In the genomic region with DNA sequence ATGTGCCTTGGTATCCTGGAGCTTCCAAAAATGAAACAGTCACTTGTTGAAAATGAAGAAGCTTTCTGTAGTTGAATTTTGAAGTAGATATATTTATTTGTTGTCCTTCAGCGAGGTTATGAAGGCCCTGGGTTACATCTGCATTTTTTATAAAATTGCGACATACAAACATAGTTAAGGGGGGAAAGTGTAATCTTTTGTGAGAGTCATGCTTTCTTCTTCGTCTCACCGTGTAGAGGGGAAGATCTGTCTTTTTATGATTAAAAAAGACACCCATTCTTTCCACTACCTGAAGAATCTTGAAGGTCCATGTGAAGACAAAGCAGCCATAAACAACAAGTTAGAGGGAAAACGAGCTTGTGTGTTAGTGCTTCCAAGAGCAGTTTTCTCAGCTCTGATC, we compare ENCODE assay signal across 14 cellular contexts. TPM values are rescaled to one million over a fixed set of nuclear protein-coding genes. Genes with fewer than 3 reads are reported as not detected.
DNase-seq lines count a peak whose midpoint lies in the region; ATAC-seq, FAIRE-seq and TF ChIP-seq lines count a peak whose summit lies in the region.
"Had no signal": no experiment of that assay in that cellular context is flagged by ENCODE, and none has a peak within 500 bp of the region (broad histone marks: within the 10 kb centered on the region; RNA-seq: fewer than 3 reads in every experiment).

No MANE protein-coding gene starts in this region.

- H4K91ac ChIP-seq in H1 (replicated peaks; ENCODE audit: insufficient read length, low read length): peak overlapping the region; percentile 20

- WGBS in A549 (ENCODE audit: missing lambda C conversion rate): 69% methylated on average over 5 of the region's 5 CpGs
- 63% methylated on average over 5 of the region's 5 CpGs; no CpG with 5 or more reads in 1 of the 2 experiments for WGBS in H1 (ENCODE audit: extremely low coverage in 1 of 2, insufficient coverage in 1 of 2, insufficient read length in 1 of 2, insufficient replicate concordance in 2 of 2, low coverage in 1 of 2, low lambda C conversion rate in 2 of 2, missing lambda C conversion rate in 1 of 2), 2 experiments

- H3K9ac ChIP-seq in MM.1S (ENCODE audit: low read length) (peak overlapping the region; percentile 61), H1 (replicated peaks in 1 of 4; ENCODE audit: extremely low read depth in 1 of 4, low read depth in 3 of 4, low read length in 3 of 4) (peak overlapping the region in 1 of 4 experiments; percentile 14; a peak in 2 of 7 replicates), Karpas-422 (ENCODE audit: low read length) (no peak overlapping the region)

- no peaks in the 10 kb centered on the region for H3K9me3 ChIP-seq in A549
- no peaks in the 10 kb centered on the region for H3K9me3 ChIP-seq in MM.1S (replicated peaks; ENCODE audit: insufficient read depth, low read length)
- H3K9me3 ChIP-seq in H1 (ENCODE audit: insufficient read depth in 2 of 2, low read depth in 1 of 2, low read length in 1 of 2): no peaks in the 10 kb centered on the region
- no peaks in the 10 kb centered on the region for H3K9me3 ChIP-seq in Karpas-422 (ENCODE audit: low read length)

- H3K4me3 Mint-ChIP-seq in nephron progenitor cell: peak overlapping the region; percentile 17

- H2BK20ac ChIP-seq in H1 (ENCODE audit: low read length): no peak overlapping the region

- H3K79me2 ChIP-seq in MM.1S (ENCODE audit: low read length) (peaks cover 86% of the 10 kb centered on the region), H1 (ENCODE audit: control insufficient read depth in 1 of 2, insufficient read depth in 2 of 2, low read length in 2 of 2) (peaks cover 0 to 73% of the 10 kb centered on the region in 2 experiments; a peak in 3 of 4 replicates), Karpas-422 (ENCODE audit: low read length) (no peaks in the 10 kb centered on the region)

- no peak overlapping the region for H2BK15ac ChIP-seq in H1 (ENCODE audit: low read length)

- no peak overlapping the region for H4K8ac ChIP-seq in H1 (ENCODE audit: extremely low read depth, insufficient read depth, low read length)

- TF ChIP-seq CTCF in A549 (IDR thresholded peaks at IDR 0.05): no peak
- no peak for TF ChIP-seq CTCF in MM.1S (IDR thresholded peaks at IDR 0.05; ENCODE audit: low read length)
- TF ChIP-seq CTCF in H1 (IDR thresholded peaks at IDR 0.05; ENCODE audit: control extremely low read depth in 1 of 3, insufficient read depth in 1 of 3, low read depth in 1 of 3, low read length in 3 of 3): no peak
- no peak for TF ChIP-seq CTCF in nephron progenitor cell (IDR thresholded peaks at IDR 0.05)
- no peak for TF ChIP-seq CTCF in GM20000 (IDR thresholded peaks at IDR 0.05; ENCODE audit: extremely low read depth, missing control alignments)

- no peak for ATAC-seq in A549
- ATAC-seq: left lobe of liver had no signal

- TF ChIP-seq POLR2A in A549 (IDR thresholded peaks at IDR 0.05; ENCODE audit: low read length) (no peak), H1 (IDR thresholded peaks at IDR 0.05; ENCODE audit: control extremely low read depth in 1 of 2, low read depth in 2 of 2, low read length in 2 of 2) (no peak)

- peaks cover 47% of the 10 kb centered on the region for H3F3A ChIP-seq in MM.1S (ENCODE audit: insufficient read depth, low read length)

- FAIRE-seq in A549 (lab: Jason Lieb, UNC) (no peak), H1 (lab: Jason Lieb, UNC) (no peak)
- FAIRE-seq: endothelial cell of umbilical vein, GM18507 had no signal

- H2BK5ac ChIP-seq in H1 (ENCODE audit: low read depth, low read length): peak overlapping the region; percentile 71; the same call in 1 of the 2 replicates

- H4K5ac ChIP-seq in H1 (ENCODE audit: insufficient read length, low read depth, low read length): no peak overlapping the region

- H3K36me3 ChIP-seq in MM.1S (replicated peaks; ENCODE audit: insufficient read depth, low read length) (no peaks in the 10 kb centered on the region), H1 (ENCODE audit: control insufficient read depth in 2 of 4, insufficient read depth in 4 of 4, low read length in 3 of 4) (no peaks in the 10 kb centered on the region), Karpas-422 (ENCODE audit: insufficient read depth, low read length) (no peaks in the 10 kb centered on the region)

- TF ChIP-seq EP300 in A549 (IDR thresholded peaks at IDR 0.05) (no peak), H1 (IDR thresholded peaks at IDR 0.05; ENCODE audit: borderline replicate concordance in 1 of 2, low read depth in 2 of 2, low read length in 2 of 2) (no peak)

- peaks cover 78% of the 10 kb centered on the region for H3K4me1 Mint-ChIP-seq in nephron progenitor cell

- no peak overlapping the region for H2AK5ac ChIP-seq in H1 (ENCODE audit: low read depth, low read length)

- H3K9me2 ChIP-seq in MM.1S (replicated peaks; ENCODE audit: insufficient read depth, low read length) (no peaks in the 10 kb centered on the region), Karpas-422 (replicated peaks; ENCODE audit: insufficient read depth, low read length) (no peaks in the 10 kb centered on the region)

- no peaks in the 10 kb centered on the region for H4K20me1 ChIP-seq in MM.1S (ENCODE audit: insufficient read depth, low read length)
- peaks cover 0 to 3% of the 10 kb centered on the region in 2 experiments for H4K20me1 ChIP-seq in H1 (replicated peaks in 1 of 2; ENCODE audit: control insufficient read depth in 1 of 2, insufficient read depth in 2 of 2, low read length in 2 of 2)
- peaks cover 64% of the 10 kb centered on the region for H4K20me1 ChIP-seq in Karpas-422 (ENCODE audit: insufficient read depth, low read depth, low read length)

- H3K18ac ChIP-seq in H1 (ENCODE audit: extremely low read depth, low read length): no peak overlapping the region

- H3K4me3 ChIP-seq in A549: no peak overlapping the region
- peak overlapping the region; percentile 43 for H3K4me3 ChIP-seq in MM.1S (ENCODE audit: low read length)
- peak overlapping the region in 2 of 4 experiments; percentile 7 to 48; a peak in 1 of 8 replicates for H3K4me3 ChIP-seq in H1 (ENCODE audit: extremely low read depth in 1 of 4, insufficient read depth in 2 of 4, low read depth in 3 of 4, low read length in 4 of 4)
- H3K4me3 ChIP-seq in Karpas-422 (ENCODE audit: low read length): no peak overlapping the region

- H3K23ac ChIP-seq in H1 (ENCODE audit: insufficient read length): no peak overlapping the region

- no peaks in the 10 kb centered on the region for H3K27me3 Mint-ChIP-seq in nephron progenitor cell (ENCODE audit: low read depth, poor library complexity)
- H3K27me3 Mint-ChIP-seq: CD4-positive, CD25-positive, alpha-beta regulatory T cell had no signal

- H3K36me3 Mint-ChIP-seq in nephron progenitor cell (ENCODE audit: low read depth): no peaks in the 10 kb centered on the region

- H2AFZ ChIP-seq in MM.1S (ENCODE audit: low read length) (no peak overlapping the region), H1 (ENCODE audit: low read length) (no peak overlapping the region), Karpas-422 (ENCODE audit: low read length) (no peak overlapping the region)

- no peak overlapping the region for H2BK120ac ChIP-seq in H1 (replicated peaks; ENCODE audit: low read depth, low read length)

- H3K4me1 ChIP-seq in A549 (peaks cover 74% of the 10 kb centered on the region), MM.1S (ENCODE audit: low read length) (peaks cover 68% of the 10 kb centered on the region), H1 (replicated peaks in 1 of 4; ENCODE audit: control insufficient read depth in 3 of 4, insufficient read depth in 4 of 4, low read length in 3 of 4) (peaks cover 23 to 42% (median 38%) of the 10 kb centered on the region in 4 experiments), Karpas-422 (ENCODE audit: low read length) (peaks cover 25% of the 10 kb centered on the region)

- H3K27me3 ChIP-seq in MM.1S (replicated peaks; ENCODE audit: insufficient read depth, low read length) (no peaks in the 10 kb centered on the region), H1 (replicated peaks in 1 of 4; ENCODE audit: control insufficient read depth in 3 of 4, extremely low read depth in 1 of 4, insufficient read depth in 3 of 4, low read length in 3 of 4) (no peaks in the 10 kb centered on the region), Karpas-422 (ENCODE audit: low read length) (no peaks in the 10 kb centered on the region)

- H3K79me1 ChIP-seq in H1 (ENCODE audit: low read depth, low read length): peaks cover 8% of the 10 kb centered on the region; the same call in 1 of the 2 replicates

- H3K23me2 ChIP-seq in H1 (ENCODE audit: low read depth, low read length): peaks cover 7% of the 10 kb centered on the region; the same call in 1 of the 2 replicates

- H3K27ac Mint-ChIP-seq in nephron progenitor cell: no peak overlapping the region

- no peaks in the 10 kb centered on the region for H3K9me3 Mint-ChIP-seq in nephron progenitor cell
- H3K9me3 Mint-ChIP-seq: CD4-positive, CD25-positive, alpha-beta regulatory T cell had no signal

- H3K56ac ChIP-seq in H1 (replicated peaks; ENCODE audit: insufficient read length, low read depth, low read length): no peak overlapping the region

- peak overlapping the region; percentile 85; the same call in 1 of the 2 replicates for H2BK12ac ChIP-seq in H1 (ENCODE audit: low read depth, low read length)

- CTCF ChIA-PET in A549 (lab: Yijun Ruan, JAX): interaction anchor here (0.6 to 0.7 kb wide), 2 partner anchors 420 to 1137 kb away, joined by 3 read pairs; no protein-coding TSS in a partner anchor
- CTCF ChIA-PET in H1 (lab: Charles Lee; ENCODE audit: partially characterized antibody): interaction anchor here (1.7 kb wide), 1 partner anchor 37 kb away, joined by 4 read pairs; no protein-coding TSS in a partner anchor

- peak overlapping the region in 1 of 2 experiments; percentile 45; a peak in 2 of 6 replicates for H3K27ac ChIP-seq in A549
- H3K27ac ChIP-seq in MM.1S (ENCODE audit: low read length): peak overlapping the region; percentile 82
- H3K27ac ChIP-seq in H1 (ENCODE audit: low read depth, low read length): peak overlapping the region; percentile 66
- no peak overlapping the region for H3K27ac ChIP-seq in Karpas-422 (ENCODE audit: low read length)

- no peak overlapping the region for H3K4ac ChIP-seq in H1 (replicated peaks; ENCODE audit: insufficient read length, low read depth, low read length)

- H3K4me2 ChIP-seq in A549: 0 out of 3 replicates have a peak overlapping the region, but pooled peaks have one; percentile 15
- peak overlapping the region; percentile 88 for H3K4me2 ChIP-seq in MM.1S (ENCODE audit: low read depth, low read length)
- peak overlapping the region; percentile 30 to 65; a peak in 2 of 4 replicates for H3K4me2 ChIP-seq in H1 (ENCODE audit: insufficient read depth in 1 of 2, low read depth in 2 of 2, low read length in 2 of 2)
- no peak overlapping the region for H3K4me2 ChIP-seq in Karpas-422 (ENCODE audit: low read depth, low read length, poor library complexity, severe bottlenecking)

- no peak overlapping the region for H3K14ac ChIP-seq in H1 (ENCODE audit: insufficient read length)

- POLR2A ChIA-PET in A549 (lab: Yijun Ruan, JAX): no interaction called here
- POLR2A ChIA-PET in H1 (lab: Charles Lee; ENCODE audit: partially characterized antibody): interaction anchor here (1.0 to 2.7 kb wide), 3 partner anchors 10 to 31 kb away, joined by 3 to 13 read pairs (median 4); no protein-coding TSS in a partner anchor

- DNase-seq in A549 (ENCODE audit: low read depth in 1 of 2, low spot score in 1 of 2) (no peak), MM.1S (no peak), H1 (ENCODE audit: low read depth in 1 of 2, low spot score in 2 of 2) (no peak), nephron progenitor cell (no peak), COR-L47 (lab: John Stamatoyannopoulos, UW) (no peak), Karpas-422 (no peak), GM20000 (ENCODE audit: low spot score) (no peak), DMS153 treated with DMSO at 0.1 percent for 48 hours (lab: John Stamatoyannopoulos, UW; ENCODE audit: unreplicated experiment) (no peak)
- DNase-seq: activated effector memory CD4-positive, alpha-beta T cell treated with Interleukin-2 at 50 U/mL for 16 hours; CD4-positive, CD25-positive, alpha-beta regulatory T cell; H7 had no signal

- TF ChIP-seq RAD21 in A549 (conservative IDR thresholded peaks at IDR 0.05 in 1 of 2, IDR thresholded peaks at IDR 0.05 in 1 of 2) (no peak), H1 (IDR thresholded peaks at IDR 0.05 in 1 of 2, conservative IDR thresholded peaks at IDR 0.05 in 1 of 2; ENCODE audit: low read depth in 2 of 2, low read length in 2 of 2) (no peak)

RNA-seq across cellular contexts. Expression of a gene that starts 37.0 kb away (rescaled TPM):
- 2.2 and 4.8 TPM in 2 replicates for polyA plus RNA-seq in A549 (2011; rRNA removed)
- 1.5 and 2.1 TPM in 2 replicates for polyA plus RNA-seq in A549 (2012; cell fraction: cytosol; rRNA removed)
- polyA plus RNA-seq in A549 (2012; cell fraction: nucleus; rRNA removed): 6.1 and 6.8 TPM in 2 replicates
- 4.6 to 5.0 TPM (median 4.8 TPM) in 3 replicates for polyA plus RNA-seq in A549 (2017; fragmentation: RNase III; extraction: RNeasy Plus Mini Kit Qiagen cat#74134 plus additional on column Dnase treatment)
- polyA minus RNA-seq in A549 (2011; rRNA and poly(A)+ RNA removed): 30.5 and 38.8 TPM in 2 replicates
- total RNA-seq in H1 (2021; fragmentation: NEBNext Ultra II Directional; extraction: Animal tissue kit (Norgen Biotek cat#: 25700)): 30.9 and 34.7 TPM in 2 replicates
- 3.9 and 5.6 TPM in 2 replicates for polyA plus RNA-seq in H1 (2011; rRNA removed)
- polyA plus RNA-seq in H1 (2011; cell fraction: cytosol; rRNA removed): 3.5 TPM
- polyA plus RNA-seq in H1 (2011; cell fraction: nucleus; rRNA removed): 13.6 TPM
- 11.3 to 15.9 TPM (median 12.9 TPM) in 4 replicates for polyA plus RNA-seq in H1 (2012, experiment 1 of 2)
- polyA plus RNA-seq in H1 (2012, experiment 2 of 2): 5.0 TPM
- 10.9 TPM for polyA plus RNA-seq in H1 (2013, experiment 1 of 2)
- 10.1 TPM for polyA plus RNA-seq in H1 (2013, experiment 2 of 2)
- 19.3 and 22.7 TPM in 2 replicates for polyA minus RNA-seq in H1 (2011; rRNA and poly(A)+ RNA removed)
- polyA minus RNA-seq in H1 (2011; cell fraction: cytosol; rRNA and poly(A)+ RNA removed): 17.1 TPM
- polyA minus RNA-seq in H1 (2011; cell fraction: nucleus; rRNA and poly(A)+ RNA removed): 21.1 TPM
- 3.2 and 5.0 TPM in 2 replicates for total RNA-seq in Karpas-422 (2014; rRNA removed; shearing (Covaris generic); ENCODE audit: low replicate concordance)
